Comparison of ENCODE assay signal across 15 cellular contexts in the genomic region with DNA sequence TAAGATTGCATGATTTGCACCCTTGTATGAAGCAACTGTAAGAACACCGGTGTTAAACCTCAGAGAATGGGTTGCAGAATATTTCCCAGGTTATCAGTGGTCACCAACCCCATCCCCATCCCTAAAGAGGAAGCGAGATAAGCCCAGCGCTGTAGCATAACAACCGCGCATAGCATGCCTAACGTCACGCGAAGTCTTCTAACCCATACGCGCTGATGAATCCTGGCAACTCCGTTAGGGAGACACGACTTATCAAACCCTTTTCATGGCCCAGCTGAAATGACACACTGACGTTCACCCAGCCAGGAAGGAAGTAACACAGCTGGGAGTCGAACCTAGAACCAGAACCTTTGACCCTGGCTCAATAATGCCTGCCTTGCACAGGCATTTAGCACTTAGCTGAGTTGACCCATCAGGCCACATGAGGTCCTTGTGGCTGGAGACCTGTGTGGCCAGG. TPM values are rescaled to one million over a fixed set of nuclear protein-coding genes. Genes with fewer than 3 reads are reported as not detected.
DNase-seq lines count a peak whose midpoint lies in the region; ATAC-seq and TF ChIP-seq lines count a peak whose summit lies in the region.
"Had no signal": no experiment of that assay in that cellular context is flagged by ENCODE, and none has a peak within 500 bp of the region (broad histone marks: within the 10 kb centered on the region; RNA-seq: fewer than 3 reads in every experiment).

No MANE protein-coding gene starts in this region.

- dilution Hi-C loops in mammary epithelial cell (cut with HindIII; ENCODE audit: low sequenced_read_pairs) = no loop called here

- H3K27me3 ChIP-seq in mammary epithelial cell (ENCODE audit: insufficient read depth, low read length) (no peaks in the 10 kb centered on the region), breast epithelium (no peaks in the 10 kb centered on the region), adrenal gland (no peaks in the 10 kb centered on the region), left lung (no peaks in the 10 kb centered on the region)
- H3K27me3 ChIP-seq in effector memory CD4-positive, alpha-beta T cell (replicated peaks; ENCODE audit: control insufficient read depth, insufficient read depth, low read length, poor library complexity, severe bottlenecking) = peaks cover under 1% of the 10 kb centered on the region
- H3K27me3 ChIP-seq: SJCRH30, tibial nerve had no signal

- TF ChIP-seq POLR2A in breast epithelium (IDR thresholded peaks at IDR 0.05) (no peak), adrenal gland (IDR thresholded peaks at IDR 0.05) (no peak)

- H3K4me1 ChIP-seq in mammary epithelial cell (ENCODE audit: insufficient read depth, low read length) (peaks cover 52% of the 10 kb centered on the region), breast epithelium (peaks cover 0 to 9% of the 10 kb centered on the region in 2 donors), adrenal gland (replicated peaks in 1 of 2) (peaks cover 46 to 64% of the 10 kb centered on the region in 2 donors), left lung (peaks cover 13 to 40% of the 10 kb centered on the region in 2 donors)
- H3K4me1 ChIP-seq in effector memory CD4-positive, alpha-beta T cell (ENCODE audit: control insufficient read depth, insufficient read depth, low read length, poor library complexity, severe bottlenecking) = no peaks in the 10 kb centered on the region

- H3K36me3 ChIP-seq in mammary epithelial cell (ENCODE audit: insufficient read depth, low read length) (no peaks in the 10 kb centered on the region), breast epithelium (no peaks in the 10 kb centered on the region), adrenal gland (replicated peaks in 1 of 2) (no peaks in the 10 kb centered on the region), left lung (no peaks in the 10 kb centered on the region)
- H3K36me3 ChIP-seq in effector memory CD4-positive, alpha-beta T cell (ENCODE audit: control insufficient read depth, insufficient read depth, low read length) = no peaks in the 10 kb centered on the region
- H3K36me3 ChIP-seq: SJCRH30, tibial nerve had no signal

- no peak overlapping the region for H3K4me3 ChIP-seq in mammary epithelial cell (replicated peaks in 1 of 3; ENCODE audit: insufficient read depth in 1 of 3, low read depth in 2 of 3, low read length in 3 of 3)
- no peak overlapping the region for H3K4me3 ChIP-seq in breast epithelium
- no peak overlapping the region for H3K4me3 ChIP-seq in adrenal gland
- no peak overlapping the region for H3K4me3 ChIP-seq in left lung
- H3K4me3 ChIP-seq in effector memory CD4-positive, alpha-beta T cell (ENCODE audit: insufficient read depth, low read depth, low read length, poor library complexity, severe bottlenecking) = no peak overlapping the region
- H3K4me3 ChIP-seq: SJCRH30, tibial nerve had no signal

- H2AFZ ChIP-seq in mammary epithelial cell (ENCODE audit: low read depth, low read length) = no peak overlapping the region

- WGBS in mammary epithelial cell (ENCODE audit: low coverage, missing lambda C conversion rate) = 98% methylated on average over 14 of the region's 14 CpGs
- WGBS in adrenal gland, 4 donors = 39 to 85% (median 67%) methylated on average over 6 to 14 of the region's 14 CpGs

- in situ Hi-C loops in mammary epithelial cell (cut with MboI; ENCODE audit: low sequenced_read_pairs in 2 of 2) = no loop called here

- TF ChIP-seq CTCF in mammary epithelial cell (conservative IDR thresholded peaks at IDR 0.05 in 1 of 2, IDR thresholded peaks at IDR 0.05 in 1 of 2; ENCODE audit: extremely low read depth in 1 of 2, insufficient read depth in 1 of 2, low read depth in 1 of 2, low read length in 2 of 2) (no peak), breast epithelium (IDR thresholded peaks at IDR 0.05) (no peak), adrenal gland (IDR thresholded peaks at IDR 0.05) (no peak), left lung (IDR thresholded peaks at IDR 0.05) (no peak)

- no TSS peak for BruUV-seq in mammary epithelial cell (replicated peaks; lab: Mats Ljungman, UMichigan)

- H3K27ac ChIP-seq in mammary epithelial cell (ENCODE audit: insufficient read depth, low read depth, low read length) (peak overlapping the region; percentile 75), breast epithelium (no peak overlapping the region), adrenal gland (peak overlapping the region in 4 of 5 donors; percentile 68 to 96 (median 88)), left lung (peak overlapping the region; percentile 55 to 78)
- no peak overlapping the region for H3K27ac ChIP-seq in effector memory CD4-positive, alpha-beta T cell (ENCODE audit: insufficient read depth, low read length, poor library complexity, severe bottlenecking)

- DNase-seq in mammary epithelial cell (no peak), breast epithelium (ENCODE audit: low spot score in 2 of 2) (no peak), adrenal gland (peak in 1 of 7 donors; percentile 51), left lung (no peak), GM19238 (ENCODE audit: insufficient read length, low spot score) (no peak), inferior parietal cortex (ENCODE audit: extremely low spot score) (no peak)
- no peak for DNase-seq in effector memory CD4-positive, alpha-beta T cell
- DNase-seq: activated CD4-positive, alpha-beta T cell treated with anti-CD3 and anti-CD28 coated beads, Interleukin-2, amount 50 U/mL, for 48 hours; CD4-positive, alpha-beta T cell; cerebellar nuclear complex; head of caudate nucleus; SJCRH30; stimulated activated CD4-positive, alpha-beta T cell treated with anti-CD3 and anti-CD28 coated beads, Interleukin-4, amount 100 ng/mL, for 4 hours had no signal

- intact Hi-C loops in mammary epithelial cell (cut with micrococcal nuclease) = loop anchor here (2.0 kb wide), 1 partner anchor 23 kb away; no protein-coding TSS in a partner anchor
- intact Hi-C loops in breast epithelium (cut with DNase I; ENCODE audit: low total_unique reads) = no loop called here
- intact Hi-C loops in adrenal gland (cut with DNase I) = no loop called here
- intact Hi-C loops in left lung (cut with DNase I) = no loop called here

- CTCF ChIA-PET in mammary epithelial cell (lab: Charles Lee; ENCODE audit: low non-redundant PET) = no interaction called here

- H3K9me3 ChIP-seq in mammary epithelial cell (replicated peaks; ENCODE audit: insufficient read depth, low read length) (no peaks in the 10 kb centered on the region), breast epithelium (no peaks in the 10 kb centered on the region), adrenal gland (replicated peaks in 1 of 3) (no peaks in the 10 kb centered on the region), left lung (no peaks in the 10 kb centered on the region)
- H3K9me3 ChIP-seq in effector memory CD4-positive, alpha-beta T cell (ENCODE audit: control insufficient read depth, low read length) = no peaks in the 10 kb centered on the region
- H3K9me3 ChIP-seq: SJCRH30, tibial nerve had no signal

- H3K9ac ChIP-seq in mammary epithelial cell (ENCODE audit: insufficient read depth, low read length) = no peak overlapping the region

- H3K79me2 ChIP-seq in mammary epithelial cell (ENCODE audit: insufficient read depth, low read length) = peaks cover 68% of the 10 kb centered on the region

- no peak overlapping the region for H3K4me2 ChIP-seq in mammary epithelial cell (ENCODE audit: insufficient read depth, low read depth, low read length)

- no peaks in the 10 kb centered on the region for H4K20me1 ChIP-seq in mammary epithelial cell (ENCODE audit: insufficient read depth, low read length)

- no peak for ATAC-seq in left lung
- ATAC-seq in GM19328 (IDR thresholded peaks at IDR 0.05; ENCODE audit: unreplicated experiment) = no peak

RNA-seq across cellular contexts. Expression of gene TMEM51, which starts 24.2 kb away (rescaled TPM):
- 10 to 100 TPM; 15.1 to 16.2 TPM for total RNA-seq in mammary epithelial cell
- 14.9 TPM for polyA plus RNA-seq in mammary epithelial cell
- polyA minus RNA-seq in mammary epithelial cell = 4.4 TPM
- total RNA-seq in breast epithelium = 10 to 100 TPM in 2 of 3 donors, 1 to 10 TPM in 1; 1.6 to 26.3 (median 10.8) TPM
- total RNA-seq in adrenal gland = 10 to 100 TPM; 25.0 to 46.5 (median 35.8) TPM
- 10 to 100 TPM; 14.6 to 35.9 (median 19.7) TPM for polyA plus RNA-seq in adrenal gland
- total RNA-seq in left lung = 10 to 100 TPM; 17.9 TPM
- total RNA-seq: CD4-positive, alpha-beta T cell had no signal

Comparison
In these comparisons a context has a peak if more than half of its experiments do, and no peak if none do; other contexts are left out.
1. H3K27ac ChIP-seq: peak in mammary epithelial cell (single experiment), adrenal gland (4 of 5) and left lung (2 of 2); none in breast epithelium (0 of 2) and effector memory CD4-positive, alpha-beta T cell (single experiment).